ENCODE assay signal across 20 cellular contexts in genomic region chr3:145219355-145220196, GRCh38.
DNase-seq lines count a peak whose midpoint lies in the region; FAIRE-seq and TF ChIP-seq lines count a peak whose summit lies in the region.
"Had no signal": no experiment of that assay in that cellular context is flagged by ENCODE, and none has a peak within 500 bp of the region (broad histone marks: within the 10 kb centered on the region; RNA-seq: fewer than 3 reads in every experiment).

No MANE protein-coding gene starts in this region.

- H3K4me3 ChIP-seq in NB4 (ENCODE audit: low read depth, low read length) (no peak overlapping the region), WERI-Rb-1 (ENCODE audit: low read depth, low read length) (no peak overlapping the region), hepatocyte (no peak overlapping the region)
- H3K4me3 ChIP-seq: upper lobe of right lung had no signal

- no peak for TF ChIP-seq CTCF in D721Med (IDR thresholded peaks at IDR 0.05; ENCODE audit: insufficient read depth, missing control alignments)
- no peak for TF ChIP-seq CTCF in NB4 (IDR thresholded peaks at IDR 0.05; ENCODE audit: low read depth, low read length)
- TF ChIP-seq CTCF in WERI-Rb-1 (IDR thresholded peaks at IDR 0.05; ENCODE audit: low read depth, low read length): no peak
- TF ChIP-seq CTCF in mesothelial cell of epicardium (IDR thresholded peaks at IDR 0.05; ENCODE audit: unreplicated experiment): no peak
- TF ChIP-seq CTCF in hepatocyte (IDR thresholded peaks at IDR 0.05; ENCODE audit: poor library complexity): no peak

- H3K9me3 Mint-ChIP-seq in mesothelial cell of epicardium: no peaks in the 10 kb centered on the region

- no peak for TF ChIP-seq POLR2A in NB4 (IDR thresholded peaks at IDR 0.05; ENCODE audit: extremely low read depth, insufficient read length)

- H3K4me1 Mint-ChIP-seq in mesothelial cell of epicardium: peaks cover 14% of the 10 kb centered on the region
- H3K4me1 Mint-ChIP-seq: CD14-positive monocyte had no signal

- DNase-seq in D721Med (ENCODE audit: insufficient read length, low spot score) (no peak), NB4 (ENCODE audit: low read depth) (peak; percentile 25), WERI-Rb-1 (peak; percentile 21), mesothelial cell of epicardium (ENCODE audit: low spot score in 2 of 2, unreplicated experiment in 2 of 2) (no peak), islet precursor cell (no peak), NCI-H1436 treated with DMSO at 0.1 percent for 48 hours (lab: John Stamatoyannopoulos, UW) (no peak), hepatocyte (ENCODE audit: low spot score) (no peak), epidermal melanocyte (ENCODE audit: insufficient read length, low spot score) (no peak)
- DNase-seq: activated CD4-positive, alpha-beta memory T cell treated with anti-CD3 and anti-CD28 coated beads for 36 hours; activated T-cell treated with anti-CD3 and anti-CD28 coated beads, Interleukin-2, amount 50 U/mL, for 48 hours; effector memory CD8-positive, alpha-beta T cell; EL; foreskin melanocyte; KG1; NCI-H526; posterior cingulate gyrus; SW 1271; upper lobe of right lung had no signal

- H3K4me1 ChIP-seq in hepatocyte (ENCODE audit: insufficient read depth): no peaks in the 10 kb centered on the region
- H3K4me1 ChIP-seq: upper lobe of right lung had no signal

- WGBS in hepatocyte (ENCODE audit: low lambda C conversion rate, missing lambda C conversion rate): 66% methylated on average over 5 of the region's 5 CpGs

- H3K27me3 ChIP-seq in WERI-Rb-1 (ENCODE audit: insufficient read depth, low read depth, severe bottlenecking) (no peaks in the 10 kb centered on the region), hepatocyte (no peaks in the 10 kb centered on the region)
- H3K27me3 ChIP-seq: upper lobe of right lung had no signal

- H3K4me2 ChIP-seq in hepatocyte: no peak overlapping the region

- H4K20me1 ChIP-seq in hepatocyte (ENCODE audit: insufficient read depth, poor library complexity, severe bottlenecking): peaks cover 2% of the 10 kb centered on the region

- H3K27me3 Mint-ChIP-seq in mesothelial cell of epicardium (ENCODE audit: low read depth): no peaks in the 10 kb centered on the region
- H3K27me3 Mint-ChIP-seq: activated CD4-positive, alpha-beta memory T cell treated with anti-CD3 and anti-CD28 coated beads for 36 hours; effector memory CD8-positive, alpha-beta T cell; stimulated activated naive CD8-positive, alpha-beta T cell treated with anti-CD3 and anti-CD28 coated beads, Interleukin-15, Interleukin-2, amounts not matched to agents 100 ng/mL and 50 ng/mL, for 24 hours had no signal

- H3K27ac ChIP-seq in WERI-Rb-1 (no peak overlapping the region), hepatocyte (no peak overlapping the region)
- H3K27ac ChIP-seq: upper lobe of right lung had no signal

- no peak overlapping the region for H2AFZ ChIP-seq in hepatocyte

- H3K36me3 ChIP-seq in WERI-Rb-1 (no peaks in the 10 kb centered on the region), hepatocyte (replicated peaks; ENCODE audit: insufficient read depth, low read depth) (no peaks in the 10 kb centered on the region)
- H3K36me3 ChIP-seq: upper lobe of right lung had no signal

- no peak overlapping the region for H3K4me3 Mint-ChIP-seq in mesothelial cell of epicardium
- H3K4me3 Mint-ChIP-seq: activated CD4-positive, alpha-beta memory T cell treated with anti-CD3 and anti-CD28 coated beads for 36 hours; CD14-positive monocyte; effector memory CD8-positive, alpha-beta T cell; stimulated activated naive CD8-positive, alpha-beta T cell treated with anti-CD3 and anti-CD28 coated beads, Interleukin-15, Interleukin-2, amounts not matched to agents 100 ng/mL and 50 ng/mL, for 24 hours had no signal

- no peaks in the 10 kb centered on the region for H3K79me2 ChIP-seq in hepatocyte

- peak; percentile 97 for FAIRE-seq in D721Med (lab: Jason Lieb, UNC)

- H3K9me2 ChIP-seq in hepatocyte (replicated peaks; ENCODE audit: insufficient read depth): no peaks in the 10 kb centered on the region

- H3K27ac Mint-ChIP-seq in mesothelial cell of epicardium: peak overlapping the region; percentile 39
- H3K27ac Mint-ChIP-seq: activated CD4-positive, alpha-beta memory T cell treated with anti-CD3 and anti-CD28 coated beads for 36 hours; CD14-positive monocyte; effector memory CD8-positive, alpha-beta T cell; stimulated activated naive CD8-positive, alpha-beta T cell treated with anti-CD3 and anti-CD28 coated beads, Interleukin-15, Interleukin-2, amounts not matched to agents 100 ng/mL and 50 ng/mL, for 24 hours had no signal

- no peaks in the 10 kb centered on the region for H3K36me3 Mint-ChIP-seq in mesothelial cell of epicardium
- H3K36me3 Mint-ChIP-seq: activated CD4-positive, alpha-beta memory T cell treated with anti-CD3 and anti-CD28 coated beads for 36 hours; CD14-positive monocyte had no signal

- H3K9me3 ChIP-seq in WERI-Rb-1 (ENCODE audit: severe bottlenecking) (peaks cover 5% of the 10 kb centered on the region), hepatocyte (ENCODE audit: low read depth) (no peaks in the 10 kb centered on the region)
- H3K9me3 ChIP-seq: upper lobe of right lung had no signal

Comparison
In these comparisons a context has a peak if more than half of its experiments do, and no peak if none do; other contexts are left out.
1. DNase-seq: peak in NB4 (single experiment) and WERI-Rb-1 (single experiment); none in D721Med (single experiment), mesothelial cell of epicardium (0 of 2), islet precursor cell (single experiment), NCI-H1436 treated with DMSO at 0.1 percent for 48 hours (single experiment), hepatocyte (single experiment) and epidermal melanocyte (single experiment).